13 cellular contexts compared by ENCODE assay signal in genomic region chr9:98333703-98334582, GRCh38.
DNase-seq lines count a peak whose midpoint lies in the region; ATAC-seq and TF ChIP-seq lines count a peak whose summit lies in the region.
"Had no signal": no experiment of that assay in that cellular context is flagged by ENCODE, and none has a peak within 500 bp of the region (broad histone marks: within the 10 kb centered on the region; RNA-seq: fewer than 3 reads in every experiment).

No MANE protein-coding gene starts in this region.

- no peaks in the 10 kb centered on the region for H3K27me3 ChIP-seq in Karpas-422 (ENCODE audit: low read length)

- H3K4me3 Mint-ChIP-seq in nephron progenitor cell, result no peak overlapping the region
- H3K4me3 Mint-ChIP-seq: activated naive CD8-positive, alpha-beta T cell treated with anti-CD3 and anti-CD28 coated beads for 36 hours; naive B cell had no signal

- H3K27me3 Mint-ChIP-seq in nephron progenitor cell (ENCODE audit: low read depth, poor library complexity), result peaks cover 21% of the 10 kb centered on the region

- H3K4me3 ChIP-seq in choroid plexus epithelial cell (ENCODE audit: low read depth, low read length) (no peak overlapping the region), Karpas-422 (ENCODE audit: low read length) (no peak overlapping the region)
- H3K4me3 ChIP-seq: smooth muscle cell had no signal

- TF ChIP-seq CTCF in choroid plexus epithelial cell (conservative IDR thresholded peaks at IDR 0.05; ENCODE audit: low read depth, low read length), result no peak
- TF ChIP-seq CTCF in nephron progenitor cell (IDR thresholded peaks at IDR 0.05), result no peak

- no peaks in the 10 kb centered on the region for H3K36me3 Mint-ChIP-seq in nephron progenitor cell (ENCODE audit: low read depth)
- H3K36me3 Mint-ChIP-seq: activated naive CD8-positive, alpha-beta T cell treated with anti-CD3 and anti-CD28 coated beads for 36 hours had no signal

- no peaks in the 10 kb centered on the region for H3K9me2 ChIP-seq in Karpas-422 (replicated peaks; ENCODE audit: insufficient read depth, low read length)

- H3K9me3 ChIP-seq in Karpas-422 (ENCODE audit: low read length), result no peaks in the 10 kb centered on the region

- H3K4me1 ChIP-seq in Karpas-422 (ENCODE audit: low read length), result peaks cover 18% of the 10 kb centered on the region

- H3K27ac ChIP-seq in Karpas-422 (ENCODE audit: low read length), result no peak overlapping the region

- no peak for ATAC-seq in GM18873 (IDR thresholded peaks at IDR 0.05; ENCODE audit: low FRiP score, unreplicated experiment)

- no peak overlapping the region for H3K27ac Mint-ChIP-seq in nephron progenitor cell
- H3K27ac Mint-ChIP-seq: activated naive CD8-positive, alpha-beta T cell treated with anti-CD3 and anti-CD28 coated beads for 36 hours had no signal

- H3K36me3 ChIP-seq in Karpas-422 (ENCODE audit: insufficient read depth, low read length), result no peaks in the 10 kb centered on the region

- H3K9me3 Mint-ChIP-seq in nephron progenitor cell, result peaks cover 7% of the 10 kb centered on the region
- H3K9me3 Mint-ChIP-seq: activated naive CD8-positive, alpha-beta T cell treated with anti-CD3 and anti-CD28 coated beads for 36 hours had no signal

- no peak overlapping the region for H2AFZ ChIP-seq in Karpas-422 (ENCODE audit: low read length)

- no peak overlapping the region for H3K4me2 ChIP-seq in Karpas-422 (ENCODE audit: low read depth, low read length, poor library complexity, severe bottlenecking)
- H3K4me2 ChIP-seq: smooth muscle cell had no signal

- H4K20me1 ChIP-seq in Karpas-422 (ENCODE audit: insufficient read depth, low read depth, low read length), result no peaks in the 10 kb centered on the region

- H3K4me1 Mint-ChIP-seq in nephron progenitor cell, result no peaks in the 10 kb centered on the region
- H3K4me1 Mint-ChIP-seq: activated naive CD8-positive, alpha-beta T cell treated with anti-CD3 and anti-CD28 coated beads for 36 hours; naive B cell had no signal

- no peaks in the 10 kb centered on the region for H3K79me2 ChIP-seq in Karpas-422 (ENCODE audit: low read length)

- H3K9ac ChIP-seq in Karpas-422 (ENCODE audit: low read length), result no peak overlapping the region

- DNase-seq in EH (ENCODE audit: low read depth) (peak; percentile 89), NCI-H460 (ENCODE audit: extremely low read depth, low read depth) (peak; percentile 60), choroid plexus epithelial cell (ENCODE audit: low read depth) (peak; percentile 61), mucosa of gallbladder (ENCODE audit: low spot score) (peak; percentile 63), nephron progenitor cell (no peak), Karpas-422 (no peak)
- DNase-seq in activated CD4-positive, alpha-beta T cell treated with anti-CD3 and anti-CD28 coated beads, Interleukin-2, amount 50 U/mL, for 48 hours, result no peak
- DNase-seq: activated naive CD8-positive, alpha-beta T cell treated with anti-CD3 and anti-CD28 coated beads for 36 hours; effector memory CD4-positive, alpha-beta T cell; naive B cell; NCI-H1436 had no signal

Comparison
In these comparisons a context has a peak if more than half of its experiments do, and no peak if none do; other contexts are left out.
1. DNase-seq: peak in EH (single experiment), NCI-H460 (single experiment), choroid plexus epithelial cell (single experiment) and mucosa of gallbladder (single experiment); none in nephron progenitor cell (single experiment), activated CD4-positive, alpha-beta T cell treated with anti-CD3 and anti-CD28 coated beads, Interleukin-2, amount 50 U/mL, for 48 hours (0 of 2) and Karpas-422 (single experiment).